ENCODE assay signal across 8 cellular contexts in genomic region chr13:27997904-27998522, GRCh38. TPM values are rescaled to one million over a fixed set of nuclear protein-coding genes. Genes with fewer than 3 reads are reported as not detected.
DNase-seq lines count a peak whose midpoint lies in the region; ATAC-seq and TF ChIP-seq lines count a peak whose summit lies in the region.

No MANE protein-coding gene starts in this region.

- H3K9ac ChIP-seq in trophoblast cell (ENCODE audit: low read length): no peak overlapping the region

- WGBS in trophoblast cell (ENCODE audit: extremely low coverage, insufficient coverage, insufficient read length): no CpG with 5 or more reads among the region's 7 CpGs

- no peak overlapping the region for H3K27ac ChIP-seq in Panc1 (ENCODE audit: low read length)
- no peak overlapping the region for H3K27ac ChIP-seq in trophoblast cell (ENCODE audit: low read depth, low read length)

- H3K9me3 ChIP-seq in Panc1 (ENCODE audit: control insufficient read depth, insufficient read depth, low read depth, low read length) (no peaks in the 10 kb centered on the region), trophoblast cell (ENCODE audit: insufficient read depth, low read depth, low read length) (peaks cover 2% of the 10 kb centered on the region)

- H3K4me2 ChIP-seq in trophoblast cell (ENCODE audit: low read length): no peak overlapping the region

- H2AFZ ChIP-seq in trophoblast cell (ENCODE audit: insufficient read depth, low read length, poor library complexity): no peak overlapping the region

- no peak overlapping the region for H2AK5ac ChIP-seq in trophoblast cell (ENCODE audit: low read length)

- H3K4ac ChIP-seq in trophoblast cell (ENCODE audit: low read depth, low read length): no peak overlapping the region

- ATAC-seq in HG03095 (IDR thresholded peaks at IDR 0.05; ENCODE audit: unreplicated experiment): peak; percentile 69
- ATAC-seq in Panc1: peak; percentile 95
- no peak for ATAC-seq in HG02623 (IDR thresholded peaks at IDR 0.05; ENCODE audit: unreplicated experiment)

- peak; percentile 90 for TF ChIP-seq CTCF in Panc1 (IDR thresholded peaks at IDR 0.05)

- H3K27me3 ChIP-seq in Panc1 (ENCODE audit: control insufficient read depth, insufficient read depth, low read length): no peaks in the 10 kb centered on the region
- H3K27me3 ChIP-seq in trophoblast cell (ENCODE audit: insufficient read depth, low read length): no peaks in the 10 kb centered on the region

- intact Hi-C loops in Panc1 (cut with micrococcal nuclease; ENCODE audit: unreplicated experiment) (no loop called here), posterior vena cava (cut with DNase I) (no loop called here)

- DNase-seq in G401 (ENCODE audit: low spot score) (peak; percentile 22), Panc1 (ENCODE audit: low read depth, low spot score) (no peak), erythroblast (lab: John Stamatoyannopoulos, UW) (peak; percentile 58 to 66), trophoblast cell (peak; percentile 24 to 37), occipital lobe (lab: John Stamatoyannopoulos, UW) (no peak), posterior vena cava (ENCODE audit: low spot score) (no peak)

- in situ Hi-C loops in G401 (cut with HindIII; ENCODE audit: low sequenced_read_pairs) (no loop called here), Panc1 (cut with HindIII; ENCODE audit: low pct_unique_long_range_greater_than_20kb, low sequenced_read_pairs) (no loop called here)

- H3K4me3 ChIP-seq in Panc1 (ENCODE audit: low read depth in 2 of 2, low read length in 2 of 2) (no peak overlapping the region), trophoblast cell (ENCODE audit: low read depth, low read length) (no peak overlapping the region)

- no peak overlapping the region for H2BK12ac ChIP-seq in trophoblast cell (ENCODE audit: low read length)

- no peak overlapping the region for H4K8ac ChIP-seq in trophoblast cell (ENCODE audit: low read depth, low read length)

- H3K4me1 ChIP-seq in Panc1 (ENCODE audit: control insufficient read depth, insufficient read depth, low read length): no peaks in the 10 kb centered on the region
- H3K4me1 ChIP-seq in trophoblast cell (ENCODE audit: control insufficient read depth in 1 of 2, insufficient read depth in 2 of 2, low read length in 2 of 2): peaks cover 0 to 2% of the 10 kb centered on the region in 2 experiments

- POLR2A ChIA-PET in Panc1 (lab: Charles Lee): no interaction called here

- H3K18ac ChIP-seq in trophoblast cell (ENCODE audit: low read length): no peak overlapping the region

- H2BK5ac ChIP-seq in trophoblast cell (ENCODE audit: low read depth, low read length, poor library complexity): no peak overlapping the region

- no TSS peak for BruUV-seq in Panc1 (replicated peaks; lab: Mats Ljungman, UMichigan)

- H2BK120ac ChIP-seq in trophoblast cell (ENCODE audit: insufficient read depth, low read length, poor library complexity): no peak overlapping the region

- no peak overlapping the region for H3K23ac ChIP-seq in trophoblast cell (ENCODE audit: low read length)

- no peaks in the 10 kb centered on the region for H3K79me2 ChIP-seq in trophoblast cell (ENCODE audit: control insufficient read depth, insufficient read depth, low read length, poor library complexity)

- no peaks in the 10 kb centered on the region for H3K36me3 ChIP-seq in Panc1 (ENCODE audit: control insufficient read depth, insufficient read depth, low read length)
- no peaks in the 10 kb centered on the region for H3K36me3 ChIP-seq in trophoblast cell (ENCODE audit: control insufficient read depth in 1 of 2, insufficient read depth in 2 of 2, low read length in 2 of 2)

- H3K14ac ChIP-seq in trophoblast cell (ENCODE audit: low read length): no peak overlapping the region

- CTCF ChIA-PET in Panc1 (lab: Charles Lee): interaction anchor here (0.6 kb wide), 1 partner anchor 636 kb away, joined by 3 read pairs; no protein-coding TSS in a partner anchor

- TF ChIP-seq POLR2A in erythroblast (IDR thresholded peaks at IDR 0.05; ENCODE audit: low read length): no peak

- no peaks in the 10 kb centered on the region for H3K79me1 ChIP-seq in trophoblast cell (ENCODE audit: low read length)

- H4K12ac ChIP-seq in trophoblast cell (ENCODE audit: low read depth, low read length): no peak overlapping the region

- no peak overlapping the region for H4K91ac ChIP-seq in trophoblast cell (ENCODE audit: low read depth, low read length)

RNA-seq across cellular contexts. Expression of gene URAD, which starts 9.5 kb away (rescaled TPM):
- not detected in 2 replicates for total RNA-seq in G401 (2014; rRNA removed; shearing (Covaris generic))
- total RNA-seq in Panc1 (2021; ENCODE audit: unreplicated experiment) (not detected), occipital lobe (not detected), posterior vena cava (not detected)
- polyA plus RNA-seq in Panc1 (2012; ENCODE audit: insufficient read length): not detected
- polyA plus RNA-seq in trophoblast cell (2013): 0.10 and 0.14 TPM in 2 replicates

RNA-seq across cellular contexts. Expression of gene CDX2, which starts 28.9 kb away (rescaled TPM):
- total RNA-seq in G401 (2014; rRNA removed; shearing (Covaris generic)): 0.37 and 0.41 TPM in 2 replicates
- total RNA-seq in Panc1 (2021; ENCODE audit: unreplicated experiment) (5.1 TPM), occipital lobe (not detected), posterior vena cava (not detected)
- 4.9 TPM for polyA plus RNA-seq in Panc1 (2012; ENCODE audit: insufficient read length)
- 2.7 and 2.8 TPM in 2 replicates for polyA plus RNA-seq in trophoblast cell (2013)

Comparison
In these comparisons a context has a peak if more than half of its experiments do, and no peak if none do; other contexts are left out.
1. DNase-seq: peak in G401 (single experiment), erythroblast (2 of 2) and trophoblast cell (2 of 2); none in Panc1 (single experiment), occipital lobe (single experiment) and posterior vena cava (single experiment).